In genomic region chr16:62249069-62249468, GRCh38 we compare ENCODE assay signal across 22 cellular contexts.
DNase-seq lines count a peak whose midpoint lies in the region; ATAC-seq, FAIRE-seq and TF ChIP-seq lines count a peak whose summit lies in the region.
"Had no signal": no experiment of that assay in that cellular context is flagged by ENCODE, and none has a peak within 500 bp of the region (broad histone marks: within the 10 kb centered on the region; RNA-seq: fewer than 3 reads in every experiment).

No MANE protein-coding gene starts in this region.

- TF ChIP-seq CTCF in MCF 10A (IDR thresholded peaks at IDR 0.05; ENCODE audit: unreplicated experiment) (peak; percentile 6), mammary epithelial cell (conservative IDR thresholded peaks at IDR 0.05 in 1 of 2, IDR thresholded peaks at IDR 0.05 in 1 of 2; ENCODE audit: extremely low read depth in 1 of 2, insufficient read depth in 1 of 2, low read depth in 1 of 2, low read length in 2 of 2) (no peak), keratinocyte (optimal IDR thresholded peaks at IDR 0.05 in 1 of 3, IDR thresholded peaks at IDR 0.05 in 1 of 3, conservative IDR thresholded peaks at IDR 0.05 in 1 of 3; ENCODE audit: extremely low read depth in 1 of 3, insufficient read depth in 2 of 3, low read length in 3 of 3) (peak in 1 of 3 experiments; percentile 9), heart right ventricle (IDR thresholded peaks at IDR 0.05) (no peak), esophagus squamous epithelium (IDR thresholded peaks at IDR 0.05) (no peak)

- DNase-seq in MCF 10A (ENCODE audit: unreplicated experiment) = no peak
- no peak for DNase-seq in mammary epithelial cell
- DNase-seq in SK-N-DZ (ENCODE audit: low spot score) = peak; percentile 12
- no peak for DNase-seq in keratinocyte (ENCODE audit: low read depth, low spot score)
- DNase-seq in heart right ventricle = no peak
- DNase-seq in esophagus squamous epithelium (lab: John Stamatoyannopoulos, UW) = no peak
- DNase-seq: CD4-positive, alpha-beta T cell; COR-L47; DND-41; Karpas-422; NCI-H1048; NCI-H1417 treated with DMSO at 0.1 percent for 48 hours; NCI-H187 treated with DMSO at 0.1 percent for 48 hours; NCI-H2107; NCI-H446 treated with DMSO at 0.1 percent for 48 hours; NCI-H526 treated with DMSO at 0.1 percent for 48 hours; NK-92 treated with Interleukin-12 subunit alpha and Interleukin-12 subunit beta, amount 100 ng/mL, for 24 hours; T-helper 1 cell had no signal

- no peaks in the 10 kb centered on the region for H3K4me1 Mint-ChIP-seq in MCF 10A (ENCODE audit: insufficient read depth, unreplicated experiment)

- CTCF ChIA-PET in MCF 10A (lab: Yijun Ruan, JAX) (interaction anchor here (0.6 kb wide), 2 partner anchors 163 to 219 kb away, joined by 3 read pairs; no protein-coding TSS in a partner anchor), mammary epithelial cell (lab: Charles Lee; ENCODE audit: low non-redundant PET) (no interaction called here)

- no peaks in the 10 kb centered on the region for H3K9me1 ChIP-seq in keratinocyte (ENCODE audit: control insufficient read depth, extremely low read depth, insufficient read depth, low read length)

- H3K79me2 ChIP-seq in mammary epithelial cell (ENCODE audit: insufficient read depth, low read length) = no peaks in the 10 kb centered on the region
- no peaks in the 10 kb centered on the region for H3K79me2 ChIP-seq in keratinocyte (ENCODE audit: control insufficient read depth, insufficient read depth, low read length)

- TF ChIP-seq POLR2A in esophagus squamous epithelium (IDR thresholded peaks at IDR 0.05) = no peak

- peak; percentile 51 for FAIRE-seq in keratinocyte (lab: Jason Lieb, UNC)
- FAIRE-seq: A549, GM12878 had no signal

- H3K9me3 Mint-ChIP-seq in MCF 10A (ENCODE audit: unreplicated experiment) = peaks cover 5% of the 10 kb centered on the region

- 97% methylated on average over 3 of the region's 3 CpGs for WGBS in mammary epithelial cell (ENCODE audit: low coverage, missing lambda C conversion rate)
- 76 to 84% methylated on average over 3 of the region's 3 CpGs for WGBS in heart right ventricle, 2 donors
- WGBS in esophagus squamous epithelium, 2 donors = 75 to 82% methylated on average over 3 of the region's 3 CpGs

- H4K20me1 ChIP-seq in mammary epithelial cell (ENCODE audit: insufficient read depth, low read length) (no peaks in the 10 kb centered on the region), keratinocyte (ENCODE audit: control insufficient read depth, extremely low read depth, insufficient read depth, low read length) (no peaks in the 10 kb centered on the region)

- H3K4me3 ChIP-seq in mammary epithelial cell (replicated peaks in 1 of 3; ENCODE audit: insufficient read depth in 1 of 3, low read depth in 2 of 3, low read length in 3 of 3) (no peak overlapping the region), keratinocyte (ENCODE audit: control insufficient read depth in 2 of 3, extremely low read depth in 1 of 3, insufficient read depth in 2 of 3, low read depth in 1 of 3, low read length in 3 of 3) (no peak overlapping the region), heart right ventricle (no peak overlapping the region), esophagus squamous epithelium (no peak overlapping the region)
- H3K4me3 ChIP-seq: A549, GM12878, HAP-1 had no signal

- no peaks in the 10 kb centered on the region for H3K27me3 Mint-ChIP-seq in MCF 10A (ENCODE audit: insufficient read depth, unreplicated experiment)
- H3K27me3 Mint-ChIP-seq: CD4-positive, alpha-beta T cell had no signal

- H3K9me3 ChIP-seq in mammary epithelial cell (replicated peaks; ENCODE audit: insufficient read depth, low read length) (no peaks in the 10 kb centered on the region), keratinocyte (ENCODE audit: control insufficient read depth, low read depth, low read length) (no peaks in the 10 kb centered on the region), heart right ventricle (no peaks in the 10 kb centered on the region), esophagus squamous epithelium (no peaks in the 10 kb centered on the region)
- H3K9me3 ChIP-seq: A549, HAP-1 had no signal

- dilution Hi-C loops in mammary epithelial cell (cut with HindIII; ENCODE audit: low sequenced_read_pairs) (no loop called here), keratinocyte (cut with MboI; ENCODE audit: extremely low pct_ligation_motif_present, low sequenced_read_pairs) (no loop called here)

- BruUV-seq in MCF 10A (replicated peaks; lab: Mats Ljungman, UMichigan) (no TSS peak), mammary epithelial cell (replicated peaks; lab: Mats Ljungman, UMichigan) (no TSS peak)

- ATAC-seq in heart right ventricle = no peak
- ATAC-seq in HG03108 (IDR thresholded peaks at IDR 0.05; ENCODE audit: unreplicated experiment) = no peak
- ATAC-seq: A549, GM12878 had no signal

- in situ Hi-C loops in mammary epithelial cell (cut with MboI; ENCODE audit: low sequenced_read_pairs in 2 of 2) = no loop called here

- POLR2A ChIA-PET in MCF 10A (lab: Yijun Ruan, JAX) = interaction anchor here (0.6 to 0.8 kb wide), 2 partner anchors 24 to 1547 kb away, joined by 3 to 6 read pairs; no protein-coding TSS in a partner anchor

- H3K27ac ChIP-seq in mammary epithelial cell (ENCODE audit: insufficient read depth, low read depth, low read length) (no peak overlapping the region), keratinocyte (ENCODE audit: control insufficient read depth, insufficient read depth, low read length) (no peak overlapping the region), heart right ventricle (no peak overlapping the region), esophagus squamous epithelium (no peak overlapping the region)
- H3K27ac ChIP-seq: A549 had no signal

- H3K4me1 ChIP-seq in mammary epithelial cell (ENCODE audit: insufficient read depth, low read length) (peaks cover 19% of the 10 kb centered on the region), keratinocyte (ENCODE audit: control insufficient read depth, extremely low read depth, insufficient read depth, low read length) (peaks cover 19% of the 10 kb centered on the region), heart right ventricle (no peaks in the 10 kb centered on the region), esophagus squamous epithelium (no peaks in the 10 kb centered on the region)
- H3K4me1 ChIP-seq: A549 had no signal

- no peak overlapping the region for H3K4me3 Mint-ChIP-seq in MCF 10A (ENCODE audit: unreplicated experiment)
- H3K4me3 Mint-ChIP-seq: CD4-positive, alpha-beta T cell had no signal

- H3K36me3 ChIP-seq in mammary epithelial cell (ENCODE audit: insufficient read depth, low read length) (no peaks in the 10 kb centered on the region), keratinocyte (ENCODE audit: control insufficient read depth in 2 of 2, extremely low read depth in 1 of 2, insufficient read depth in 2 of 2, low read length in 2 of 2) (no peaks in the 10 kb centered on the region), heart right ventricle (no peaks in the 10 kb centered on the region), esophagus squamous epithelium (no peaks in the 10 kb centered on the region)
- H3K36me3 ChIP-seq: HAP-1 had no signal

- no peak overlapping the region for H3K27ac Mint-ChIP-seq in MCF 10A (ENCODE audit: low read depth, unreplicated experiment)
- H3K27ac Mint-ChIP-seq: CD4-positive, alpha-beta T cell had no signal

- H3K27me3 ChIP-seq in mammary epithelial cell (ENCODE audit: insufficient read depth, low read length) (no peaks in the 10 kb centered on the region), keratinocyte (ENCODE audit: control insufficient read depth, extremely low read depth, insufficient read depth, low read length) (no peaks in the 10 kb centered on the region), heart right ventricle (no peaks in the 10 kb centered on the region), esophagus squamous epithelium (no peaks in the 10 kb centered on the region)

- H3K9ac ChIP-seq in mammary epithelial cell (ENCODE audit: insufficient read depth, low read length) (no peak overlapping the region), keratinocyte (ENCODE audit: control insufficient read depth, extremely low read depth, insufficient read depth, low read length) (no peak overlapping the region)

- no peaks in the 10 kb centered on the region for H3K36me3 Mint-ChIP-seq in MCF 10A (ENCODE audit: insufficient read depth, unreplicated experiment)

- H2AFZ ChIP-seq in mammary epithelial cell (ENCODE audit: low read depth, low read length) (no peak overlapping the region), keratinocyte (ENCODE audit: control insufficient read depth, low read length) (no peak overlapping the region)

- H3K4me2 ChIP-seq in mammary epithelial cell (ENCODE audit: insufficient read depth, low read depth, low read length) (no peak overlapping the region), keratinocyte (ENCODE audit: control insufficient read depth, extremely low read depth, insufficient read depth, low read depth, low read length) (no peak overlapping the region)
- H3K4me2 ChIP-seq: A549 had no signal

- intact Hi-C loops in MCF 10A (cut with micrococcal nuclease) = no loop called here
- intact Hi-C loops in mammary epithelial cell (cut with micrococcal nuclease) = no loop called here
- intact Hi-C loops in heart right ventricle (cut with DNase I) = no loop called here
- intact Hi-C loops in esophagus squamous epithelium (cut with DNase I) = no loop called here
